In the genomic region with DNA sequence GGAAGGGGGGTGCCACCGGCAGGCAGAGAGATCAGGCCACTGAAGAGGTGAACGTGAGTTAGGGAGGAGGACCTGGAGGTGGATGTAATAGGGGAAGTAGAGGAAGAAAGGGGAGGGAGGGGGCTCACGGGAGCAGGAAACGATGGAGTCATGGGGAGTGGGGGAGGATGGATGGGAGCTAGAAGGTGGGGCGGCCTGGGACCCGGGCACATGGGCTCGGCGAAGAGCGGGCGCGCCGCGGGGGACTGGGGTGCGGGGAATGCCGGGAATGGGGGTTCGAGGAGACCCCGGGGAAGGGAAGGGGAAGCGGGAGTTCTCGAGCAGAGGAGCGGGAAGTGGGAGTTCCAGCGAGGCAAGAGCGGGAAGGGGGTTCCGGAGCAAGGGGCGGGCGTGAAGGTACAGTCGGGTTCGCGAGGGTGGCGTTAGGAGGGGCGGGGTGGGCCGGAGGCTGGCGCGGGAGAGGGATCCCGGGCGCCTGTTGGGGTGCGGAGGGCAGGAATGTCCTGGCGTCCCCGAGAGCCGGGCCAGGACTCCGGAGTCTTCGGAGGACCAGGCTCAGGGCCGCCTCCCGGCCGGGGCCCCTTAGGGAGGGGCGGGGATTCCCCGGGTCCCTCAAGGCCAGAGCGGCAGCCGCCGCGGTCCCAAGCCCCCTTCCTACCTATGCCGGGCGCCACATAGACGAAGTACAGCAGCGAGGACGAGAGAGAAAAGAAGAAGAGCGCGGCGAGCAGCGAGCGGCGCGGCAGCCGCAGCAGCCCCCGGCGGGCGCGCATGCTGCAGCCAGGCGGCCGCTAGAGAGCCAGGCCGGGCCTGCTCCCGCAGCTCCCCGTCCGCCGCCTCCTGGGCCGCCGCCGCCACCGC, we compare ENCODE assay signal across 8 cellular contexts. TPM values are rescaled to one million over a fixed set of nuclear protein-coding genes. Genes with fewer than 3 reads are reported as not detected.
DNase-seq lines count a peak whose midpoint lies in the region; ATAC-seq and TF ChIP-seq lines count a peak whose summit lies in the region.

No MANE protein-coding gene starts in this region.

- H3K27ac Mint-ChIP-seq in activated naive CD8-positive, alpha-beta T cell treated with anti-CD3 and anti-CD28 coated beads, Interleukin-2, amount 50 U/mL, for 24 hours = peak overlapping the region; percentile 91

- peak overlapping the region; percentile 88 for H3K4me3 Mint-ChIP-seq in activated naive CD8-positive, alpha-beta T cell treated with anti-CD3 and anti-CD28 coated beads, Interleukin-2, amount 50 U/mL, for 24 hours

- no peaks in the 10 kb centered on the region for H3K9me3 ChIP-seq in A673 (ENCODE audit: low read depth, low read length, poor library complexity, severe bottlenecking)
- no peaks in the 10 kb centered on the region for H3K9me3 ChIP-seq in Panc1 (ENCODE audit: control insufficient read depth, insufficient read depth, low read depth, low read length)

- H3K4me1 Mint-ChIP-seq in activated naive CD8-positive, alpha-beta T cell treated with anti-CD3 and anti-CD28 coated beads, Interleukin-2, amount 50 U/mL, for 24 hours = peaks cover 56% of the 10 kb centered on the region

- H3K4me1 ChIP-seq in A673 (ENCODE audit: insufficient read depth, low read length, poor library complexity, severe bottlenecking) (peaks cover 18% of the 10 kb centered on the region), Panc1 (ENCODE audit: control insufficient read depth, insufficient read depth, low read length) (peaks cover 30% of the 10 kb centered on the region)

- H3K27me3 ChIP-seq in A673 (replicated peaks; ENCODE audit: insufficient read depth, low read depth, low read length, poor library complexity) (no peaks in the 10 kb centered on the region), Panc1 (ENCODE audit: control insufficient read depth, insufficient read depth, low read length) (no peaks in the 10 kb centered on the region)

- BruUV-seq in A673 (replicated peaks; lab: Mats Ljungman, UMichigan) = no TSS peak
- BruUV-seq in Panc1 (replicated peaks; lab: Mats Ljungman, UMichigan) = no TSS peak

- H3K27ac ChIP-seq in A673 (ENCODE audit: low read depth, low read length, poor library complexity, severe bottlenecking) = peak overlapping the region; percentile 92
- peak overlapping the region; percentile 76 for H3K27ac ChIP-seq in Panc1 (ENCODE audit: low read length)

- H3K27me3 Mint-ChIP-seq in activated naive CD8-positive, alpha-beta T cell treated with anti-CD3 and anti-CD28 coated beads, Interleukin-2, amount 50 U/mL, for 24 hours = no peaks in the 10 kb centered on the region

- H3K4me3 ChIP-seq in A673 (ENCODE audit: low read depth, low read length, poor library complexity, severe bottlenecking) (peak overlapping the region; percentile 92), Panc1 (ENCODE audit: low read depth in 2 of 2, low read length in 2 of 2) (peak overlapping the region; percentile 75), retinal pigment epithelial cell (ENCODE audit: low read length) (peak overlapping the region; percentile 81)

- POLR2A ChIA-PET in A673 (lab: Charles Lee; ENCODE audit: low non-redundant PET) = no interaction called here
- POLR2A ChIA-PET in Panc1 (lab: Charles Lee) = no interaction called here

- H3K36me3 ChIP-seq in A673 (ENCODE audit: insufficient read depth, low read length, poor library complexity, severe bottlenecking) = no peaks in the 10 kb centered on the region
- peaks cover 7% of the 10 kb centered on the region; the same call in 1 of the 2 replicates for H3K36me3 ChIP-seq in Panc1 (ENCODE audit: control insufficient read depth, insufficient read depth, low read length)

- peaks cover 12% of the 10 kb centered on the region for H3K36me3 Mint-ChIP-seq in activated naive CD8-positive, alpha-beta T cell treated with anti-CD3 and anti-CD28 coated beads, Interleukin-2, amount 50 U/mL, for 24 hours (ENCODE audit: low read depth)

- in situ Hi-C loops in Panc1 (cut with HindIII; ENCODE audit: low pct_unique_long_range_greater_than_20kb, low sequenced_read_pairs) = no loop called here

- TF ChIP-seq CTCF in A673 (conservative IDR thresholded peaks at IDR 0.05; ENCODE audit: low read depth, low read length) (no peak), Panc1 (IDR thresholded peaks at IDR 0.05) (no peak), retinal pigment epithelial cell (conservative IDR thresholded peaks at IDR 0.05; ENCODE audit: low read depth, low read length) (no peak)

- peak; percentile 22 for ATAC-seq in GM18519 (IDR thresholded peaks at IDR 0.05; ENCODE audit: low FRiP score, unreplicated experiment)
- peak; percentile 59 for ATAC-seq in HG03045 (IDR thresholded peaks at IDR 0.05; ENCODE audit: unreplicated experiment)
- peak; percentile 79 for ATAC-seq in Panc1
- ATAC-seq in activated naive CD8-positive, alpha-beta T cell treated with anti-CD3 and anti-CD28 coated beads, Interleukin-2, amount 50 U/mL, for 24 hours = peak; percentile 51
- ATAC-seq in left ventricle myocardium superior = peak; percentile 64

- CTCF ChIA-PET in A673 (lab: Charles Lee) (no interaction called here), Panc1 (lab: Charles Lee) (no interaction called here)

- intact Hi-C loops in A673 (cut with micrococcal nuclease; ENCODE audit: unreplicated experiment) (loop anchor here (10.0 kb wide), 1 partner anchor 78 kb away; no protein-coding TSS in a partner anchor), Panc1 (cut with micrococcal nuclease; ENCODE audit: unreplicated experiment) (no loop called here), left ventricle myocardium superior (cut with micrococcal nuclease) (loop anchor here (10.0 kb wide), 1 partner anchor 102 kb away; a partner anchor contains a TSS)

- H3K9me3 Mint-ChIP-seq in activated naive CD8-positive, alpha-beta T cell treated with anti-CD3 and anti-CD28 coated beads, Interleukin-2, amount 50 U/mL, for 24 hours = no peaks in the 10 kb centered on the region

- DNase-seq in A673 (ENCODE audit: low spot score) (peak; percentile 36), Panc1 (ENCODE audit: low read depth, low spot score) (no peak), left ventricle myocardium superior (peak; percentile 63), retinal pigment epithelial cell (ENCODE audit: low read depth) (no peak), GF-D8 (lab: John Stamatoyannopoulos, UW) (no peak)
- DNase-seq in activated naive CD8-positive, alpha-beta T cell treated with anti-CD3 and anti-CD28 coated beads, Interleukin-2, amount 50 U/mL, for 24 hours = peak; percentile 36

RNA-seq across cellular contexts. Expression of a gene that starts 0.5 kb away (rescaled TPM):
- total RNA-seq in A673 (2021) (60.7 and 78.0 TPM in 2 replicates), Panc1 (2021; ENCODE audit: unreplicated experiment) (40.0 TPM), left ventricle myocardium superior (37.2 TPM)
- polyA plus RNA-seq in Panc1 (2012; ENCODE audit: insufficient read length) = 29.8 TPM

Comparison
In these comparisons a context has a peak if more than half of its experiments do, and no peak if none do; other contexts are left out.
1. DNase-seq: peak in A673 (single experiment), activated naive CD8-positive, alpha-beta T cell treated with anti-CD3 and anti-CD28 coated beads, Interleukin-2, amount 50 U/mL, for 24 hours (single experiment) and left ventricle myocardium superior (single experiment); none in Panc1 (single experiment), retinal pigment epithelial cell (single experiment) and GF-D8 (single experiment).
2. ATAC-seq: peak in every context shown above with its lines; median percentile 79 in Panc1; 64 in left ventricle myocardium superior; 59 in HG03045; 51 in activated naive CD8-positive, alpha-beta T cell treated with anti-CD3 and anti-CD28 coated beads, Interleukin-2, amount 50 U/mL, for 24 hours; 22 in GM18519.
3. Peak in every context shown above with its lines, with median percentiles within 50 percentile points of each other: H3K4me3 ChIP-seq.